In genomic region chr16:57533618-57534336, GRCh38 we compare ENCODE assay signal across 9 cellular contexts. TPM values are rescaled to one million over a fixed set of nuclear protein-coding genes. Genes with fewer than 3 reads are reported as not detected.
A peak's percentile ranks its signal among the peaks of the same experiment; 100 is the strongest.
DNase-seq lines count a peak whose midpoint lies in the region; ATAC-seq and TF ChIP-seq lines count a peak whose summit lies in the region.
"Had no signal": no experiment of that assay in that cellular context is flagged by ENCODE, and none has a peak within 500 bp of the region (broad histone marks: within the 10 kb centered on the region; RNA-seq: fewer than 3 reads in every experiment).

No MANE protein-coding gene starts in this region.

- H3K27ac Mint-ChIP-seq in activated B cell treated with CpG ODN at 0.5 μM for 24 hours (peak overlapping the region; percentile 79), glutamatergic neuron (ENCODE audit: unreplicated experiment) (no peak overlapping the region)
- peak overlapping the region; percentile 66 for H3K27ac Mint-ChIP-seq in stimulated activated naive CD8-positive, alpha-beta T cell treated with anti-CD3 and anti-CD28 coated beads, Interleukin-15, Interleukin-2, amounts not matched to agents 100 ng/mL and 50 ng/mL, for 24 hours

- DNase-seq in DMS 273 (lab: John Stamatoyannopoulos, UW; ENCODE audit: unreplicated experiment): peak; percentile 72
- DNase-seq in DMS 273 treated with DMSO at 0.1 percent for 48 hours (lab: John Stamatoyannopoulos, UW): no peak
- peak; percentile 20 for DNase-seq in activated B cell treated with CpG ODN at 0.5 μM for 24 hours
- DNase-seq in glutamatergic neuron: no peak
- DNase-seq in cerebellum (ENCODE audit: low spot score): no peak

- H3K4me1 Mint-ChIP-seq in activated B cell treated with CpG ODN at 0.5 μM for 24 hours: peaks cover 81% of the 10 kb centered on the region
- peaks cover 22% of the 10 kb centered on the region for H3K4me1 Mint-ChIP-seq in glutamatergic neuron (ENCODE audit: low read depth, unreplicated experiment)
- H3K4me1 Mint-ChIP-seq in stimulated activated naive CD8-positive, alpha-beta T cell treated with anti-CD3 and anti-CD28 coated beads, Interleukin-15, Interleukin-2, amounts not matched to agents 100 ng/mL and 50 ng/mL, for 24 hours (ENCODE audit: low read depth): peaks cover 78% of the 10 kb centered on the region

- H3K36me3 Mint-ChIP-seq in activated B cell treated with CpG ODN at 0.5 μM for 24 hours (ENCODE audit: low read depth): peaks cover 7% of the 10 kb centered on the region
- no peaks in the 10 kb centered on the region for H3K36me3 Mint-ChIP-seq in glutamatergic neuron (ENCODE audit: unreplicated experiment)
- peaks cover 5% of the 10 kb centered on the region for H3K36me3 Mint-ChIP-seq in stimulated activated naive CD8-positive, alpha-beta T cell treated with anti-CD3 and anti-CD28 coated beads, Interleukin-15, Interleukin-2, amounts not matched to agents 100 ng/mL and 50 ng/mL, for 24 hours (ENCODE audit: low read depth)

- TF ChIP-seq CTCF in activated B cell treated with CpG ODN at 0.5 μM for 24 hours (IDR thresholded peaks at IDR 0.05) (no peak), glutamatergic neuron (IDR thresholded peaks at IDR 0.05; ENCODE audit: partially characterized antibody, unreplicated experiment) (no peak)

- H3K4me3 Mint-ChIP-seq in activated B cell treated with CpG ODN at 0.5 μM for 24 hours (peak overlapping the region; percentile 61), glutamatergic neuron (ENCODE audit: unreplicated experiment) (peak overlapping the region; percentile 16)
- H3K4me3 Mint-ChIP-seq in stimulated activated naive CD8-positive, alpha-beta T cell treated with anti-CD3 and anti-CD28 coated beads, Interleukin-15, Interleukin-2, amounts not matched to agents 100 ng/mL and 50 ng/mL, for 24 hours: peak overlapping the region; percentile 35

- CTCF ChIA-PET in activated B cell treated with CpG ODN at 0.5 μM for 24 hours (lab: Charles Lee): interaction anchor here (1.0 to 1.1 kb wide), 2 partner anchors 9 to 14 kb away, joined by 3 read pairs; partner anchors contain the start of gene ADGRG5

- H3K27me3 Mint-ChIP-seq in activated B cell treated with CpG ODN at 0.5 μM for 24 hours: no peaks in the 10 kb centered on the region
- H3K27me3 Mint-ChIP-seq in glutamatergic neuron (ENCODE audit: unreplicated experiment): peaks cover 33% of the 10 kb centered on the region
- no peaks in the 10 kb centered on the region for H3K27me3 Mint-ChIP-seq in stimulated activated naive CD8-positive, alpha-beta T cell treated with anti-CD3 and anti-CD28 coated beads, Interleukin-15, Interleukin-2, amounts not matched to agents 100 ng/mL and 50 ng/mL, for 24 hours

- H3K9me3 Mint-ChIP-seq in activated B cell treated with CpG ODN at 0.5 μM for 24 hours: no peaks in the 10 kb centered on the region
- H3K9me3 Mint-ChIP-seq in glutamatergic neuron (ENCODE audit: unreplicated experiment): peaks cover 23% of the 10 kb centered on the region
- H3K9me3 Mint-ChIP-seq in stimulated activated naive CD8-positive, alpha-beta T cell treated with anti-CD3 and anti-CD28 coated beads, Interleukin-15, Interleukin-2, amounts not matched to agents 100 ng/mL and 50 ng/mL, for 24 hours: no peaks in the 10 kb centered on the region

- intact Hi-C loops in activated B cell treated with CpG ODN at 0.5 μM for 24 hours (cut with micrococcal nuclease): loop anchor here (10.0 kb wide), 2 partner anchors 489 to 929 kb away; partner anchors contain the start of gene MT2A

- no peak for ATAC-seq in activated B cell treated with CpG ODN at 0.5 μM for 24 hours (ENCODE audit: low read depth)
- ATAC-seq in GM18868 (IDR thresholded peaks at IDR 0.05; ENCODE audit: unreplicated experiment): no peak
- no peak for ATAC-seq in HG03565 (IDR thresholded peaks at IDR 0.05; ENCODE audit: unreplicated experiment)

- POLR2A ChIA-PET in activated B cell treated with CpG ODN at 0.5 μM for 24 hours (lab: Charles Lee): interaction anchor here (1.1 to 2.2 kb wide), 3 partner anchors 9 to 11 kb away, joined by 8 to 11 read pairs (median 9); partner anchors contain the start of gene ADGRG5

RNA-seq across cellular contexts. Expression of gene CCDC102A, which starts 2.6 kb away (rescaled TPM):
- 15.5 TPM in 2 replicates for total RNA-seq in activated B cell treated with CpG ODN at 0.5 μM for 24 hours
- not detected for total RNA-seq in glutamatergic neuron (ENCODE audit: unreplicated experiment)
- total RNA-seq in cerebellum: 1.9 TPM

RNA-seq across cellular contexts. Expression of gene ADGRG5, which starts 8.7 kb away (rescaled TPM):
- total RNA-seq in activated B cell treated with CpG ODN at 0.5 μM for 24 hours (22.2 and 23.0 TPM in 2 replicates), glutamatergic neuron (ENCODE audit: unreplicated experiment) (not detected), cerebellum (0.91 TPM)
- total RNA-seq: glomerular endothelial cell had no signal

RNA-seq across cellular contexts. Expression of gene DOK4, which starts 47.5 kb away (rescaled TPM):
- total RNA-seq in activated B cell treated with CpG ODN at 0.5 μM for 24 hours (0.66 and 0.73 TPM in 2 replicates), glutamatergic neuron (ENCODE audit: unreplicated experiment) (23.4 TPM), cerebellum (29.5 TPM)

Comparison
In these comparisons a context has a peak if more than half of its experiments do, and no peak if none do; other contexts are left out.
1. DNase-seq: peak in DMS 273 (single experiment) and activated B cell treated with CpG ODN at 0.5 μM for 24 hours (single experiment); none in DMS 273 treated with DMSO at 0.1 percent for 48 hours (single experiment), glutamatergic neuron (single experiment) and cerebellum (single experiment).
2. RNA of gene ADGRG5, which starts 8.7 kb away (total RNA-seq): 22.2 to 23.0 TPM in activated B cell treated with CpG ODN at 0.5 μM for 24 hours; 0.91 TPM in cerebellum (single experiment) and not detected in glutamatergic neuron (single experiment); every median in the first group is over 10 times any median in the second.
3. RNA of gene DOK4, which starts 47.5 kb away (total RNA-seq): 29.5 TPM in cerebellum (single experiment) and 23.4 TPM in glutamatergic neuron (single experiment); 0.66 to 0.73 TPM in activated B cell treated with CpG ODN at 0.5 μM for 24 hours; every median in the first group is over 10 times any median in the second.
4. Peak in every context shown above with its lines, with median percentiles within 50 percentile points of each other: H3K4me3 Mint-ChIP-seq.